ENCODE assay signal across 1 cellular context in genomic region chr20:46406200-46406985, GRCh38.
TF ChIP-seq lines count a peak whose summit lies in the region.

Gene ELMO2 (minus strand): TSS chr20:46406615. CDS start chr20:46394482, 12,133 bp downstream.

TF ChIP-seq in HepG2, 621 proteins besides CTCF, POLR2A, EP300 and RAD21 (continued from another document and continues in another):
- TF ChIP-seq ZFP36L2 (CRISPR knock-in tag; IDR thresholded peaks at IDR 0.05) (0 out of 2 replicates have a peak, but pooled peaks have one; percentile 33), SMYD3 (CRISPR knock-in tag; IDR thresholded peaks at IDR 0.05) (peak; percentile 79; the same call in 1 of the 2 replicates), BORCS8-MEF2B (CRISPR knock-in tag; IDR thresholded peaks at IDR 0.05) (peak; percentile 76; the same call in 1 of the 2 replicates), HDAC6 (IDR thresholded peaks at IDR 0.05; ENCODE audit: low read depth, low read length) (no peak), ZNF432 (CRISPR knock-in tag; IDR thresholded peaks at IDR 0.05; ENCODE audit: borderline replicate concordance) (no peak), ZNF710 (CRISPR knock-in tag; IDR thresholded peaks at IDR 0.05; ENCODE audit: borderline replicate concordance) (peak; percentile 61; the same call in 1 of the 2 replicates), ZNF879 (CRISPR knock-in tag; IDR thresholded peaks at IDR 0.05) (no peak), ZNF7 (CRISPR knock-in tag; IDR thresholded peaks at IDR 0.05) (no peak), CC2D1A (CRISPR knock-in tag; IDR thresholded peaks at IDR 0.05) (no peak), ZNF124 (CRISPR knock-in tag; IDR thresholded peaks at IDR 0.05) (peak; percentile 76; the same call in 1 of the 2 replicates), HNRNPL (IDR thresholded peaks at IDR 0.05; ENCODE audit: low read depth, low read length) (no peak), BCL6 (CRISPR knock-in tag; IDR thresholded peaks at IDR 0.05) (0 out of 2 replicates have a peak, but pooled peaks have one; percentile 31), ZBTB42 (CRISPR knock-in tag; IDR thresholded peaks at IDR 0.05) (peak; percentile 95; the same call in 1 of the 2 replicates), ZNF549 (CRISPR knock-in tag; IDR thresholded peaks at IDR 0.05) (no peak), E2F2 (CRISPR knock-in tag; IDR thresholded peaks at IDR 0.05; ENCODE audit: borderline replicate concordance) (0 out of 2 replicates have a peak, but pooled peaks have one; percentile 52), ZNF576 (CRISPR knock-in tag; IDR thresholded peaks at IDR 0.05) (no peak), NONO (IDR thresholded peaks at IDR 0.05) (no peak), NONO (CRISPR knock-in tag; conservative IDR thresholded peaks at IDR 0.05) (peak; percentile 73; the same call in 1 of the 2 replicates), ARNT (IDR thresholded peaks at IDR 0.05) (no peak), EHMT2 (IDR thresholded peaks at IDR 0.05; ENCODE audit: borderline replicate concordance, low read depth, low read length) (no peak; the same call in 1 of the 2 replicates), ATF5 (CRISPR knock-in tag; IDR thresholded peaks at IDR 0.05; ENCODE audit: low read depth) (peak; percentile 43; the same call in 1 of the 2 replicates), SRF (IDR thresholded peaks at IDR 0.05; ENCODE audit: low read depth, low read length) (no peak; the same call in 1 of the 2 replicates), ZNF546 (CRISPR knock-in tag; conservative IDR thresholded peaks at IDR 0.05) (peak; percentile 93), ZNF354B (CRISPR knock-in tag; IDR thresholded peaks at IDR 0.05) (0 out of 2 replicates have a peak, but pooled peaks have one; percentile 53), ZNF580 (CRISPR knock-in tag; IDR thresholded peaks at IDR 0.05; ENCODE audit: borderline replicate concordance, low read depth) (peak; percentile 47; the same call in 1 of the 2 replicates), ZNF17 (CRISPR knock-in tag; IDR thresholded peaks at IDR 0.05) (no peak), ZFAT (CRISPR knock-in tag; conservative IDR thresholded peaks at IDR 0.05) (peak; percentile 91; the same call in 1 of the 2 replicates), ZNF530 (CRISPR knock-in tag; IDR thresholded peaks at IDR 0.05; ENCODE audit: low read depth) (no peak), NFRKB (IDR thresholded peaks at IDR 0.05) (no peak), ZNF232 (CRISPR knock-in tag; IDR thresholded peaks at IDR 0.05; ENCODE audit: borderline replicate concordance) (peak; percentile 33; the same call in 1 of the 2 replicates), TRIM24 (CRISPR knock-in tag; IDR thresholded peaks at IDR 0.05) (no peak), HCFC1 (IDR thresholded peaks at IDR 0.05; ENCODE audit: low read depth, low read length) (peak; percentile 40; the same call in 1 of the 2 replicates), TP53 (CRISPR knock-in tag; conservative IDR thresholded peaks at IDR 0.05) (no peak; the same call in 1 of the 2 replicates), IKZF1 (IDR thresholded peaks at IDR 0.05) (no peak), FOXK2 (IDR thresholded peaks at IDR 0.05) (no peak), TBP (CRISPR knock-in tag; IDR thresholded peaks at IDR 0.05) (no peak), ZNF326 (CRISPR knock-in tag; IDR thresholded peaks at IDR 0.05; ENCODE audit: borderline replicate concordance) (no peak), KLF13 (CRISPR knock-in tag; IDR thresholded peaks at IDR 0.05) (0 out of 2 replicates have a peak, but pooled peaks have one; percentile 5)
- TF ChIP-seq, protein P1, sequence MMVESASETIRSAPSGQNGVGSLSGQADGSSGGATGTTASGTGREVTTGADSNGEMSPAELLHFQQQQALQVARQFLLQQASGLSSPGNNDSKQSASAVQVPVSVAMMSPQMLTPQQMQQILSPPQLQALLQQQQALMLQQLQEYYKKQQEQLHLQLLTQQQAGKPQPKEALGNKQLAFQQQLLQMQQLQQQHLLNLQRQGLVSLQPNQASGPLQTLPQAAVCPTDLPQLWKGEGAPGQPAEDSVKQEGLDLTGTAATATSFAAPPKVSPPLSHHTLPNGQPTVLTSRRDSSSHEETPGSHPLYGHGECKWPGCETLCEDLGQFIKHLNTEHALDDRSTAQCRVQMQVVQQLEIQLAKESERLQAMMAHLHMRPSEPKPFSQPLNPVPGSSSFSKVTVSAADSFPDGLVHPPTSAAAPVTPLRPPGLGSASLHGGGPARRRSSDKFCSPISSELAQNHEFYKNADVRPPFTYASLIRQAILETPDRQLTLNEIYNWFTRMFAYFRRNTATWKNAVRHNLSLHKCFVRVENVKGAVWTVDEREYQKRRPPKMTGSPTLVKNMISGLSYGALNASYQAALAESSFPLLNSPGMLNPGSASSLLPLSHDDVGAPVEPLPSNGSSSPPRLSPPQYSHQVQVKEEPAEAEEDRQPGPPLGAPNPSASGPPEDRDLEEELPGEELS (CRISPR knock-in tag; IDR thresholded peaks at IDR 0.05): peak; percentile 33; the same call in 1 of the 2 replicates
- TF ChIP-seq, protein P2, sequence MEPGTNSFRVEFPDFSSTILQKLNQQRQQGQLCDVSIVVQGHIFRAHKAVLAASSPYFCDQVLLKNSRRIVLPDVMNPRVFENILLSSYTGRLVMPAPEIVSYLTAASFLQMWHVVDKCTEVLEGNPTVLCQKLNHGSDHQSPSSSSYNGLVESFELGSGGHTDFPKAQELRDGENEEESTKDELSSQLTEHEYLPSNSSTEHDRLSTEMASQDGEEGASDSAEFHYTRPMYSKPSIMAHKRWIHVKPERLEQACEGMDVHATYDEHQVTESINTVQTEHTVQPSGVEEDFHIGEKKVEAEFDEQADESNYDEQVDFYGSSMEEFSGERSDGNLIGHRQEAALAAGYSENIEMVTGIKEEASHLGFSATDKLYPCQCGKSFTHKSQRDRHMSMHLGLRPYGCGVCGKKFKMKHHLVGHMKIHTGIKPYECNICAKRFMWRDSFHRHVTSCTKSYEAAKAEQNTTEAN (CRISPR knock-in tag; conservative IDR thresholded peaks at IDR 0.05): no peak; the same call in none of the 2 replicates
- TF ChIP-seq, protein P3, sequence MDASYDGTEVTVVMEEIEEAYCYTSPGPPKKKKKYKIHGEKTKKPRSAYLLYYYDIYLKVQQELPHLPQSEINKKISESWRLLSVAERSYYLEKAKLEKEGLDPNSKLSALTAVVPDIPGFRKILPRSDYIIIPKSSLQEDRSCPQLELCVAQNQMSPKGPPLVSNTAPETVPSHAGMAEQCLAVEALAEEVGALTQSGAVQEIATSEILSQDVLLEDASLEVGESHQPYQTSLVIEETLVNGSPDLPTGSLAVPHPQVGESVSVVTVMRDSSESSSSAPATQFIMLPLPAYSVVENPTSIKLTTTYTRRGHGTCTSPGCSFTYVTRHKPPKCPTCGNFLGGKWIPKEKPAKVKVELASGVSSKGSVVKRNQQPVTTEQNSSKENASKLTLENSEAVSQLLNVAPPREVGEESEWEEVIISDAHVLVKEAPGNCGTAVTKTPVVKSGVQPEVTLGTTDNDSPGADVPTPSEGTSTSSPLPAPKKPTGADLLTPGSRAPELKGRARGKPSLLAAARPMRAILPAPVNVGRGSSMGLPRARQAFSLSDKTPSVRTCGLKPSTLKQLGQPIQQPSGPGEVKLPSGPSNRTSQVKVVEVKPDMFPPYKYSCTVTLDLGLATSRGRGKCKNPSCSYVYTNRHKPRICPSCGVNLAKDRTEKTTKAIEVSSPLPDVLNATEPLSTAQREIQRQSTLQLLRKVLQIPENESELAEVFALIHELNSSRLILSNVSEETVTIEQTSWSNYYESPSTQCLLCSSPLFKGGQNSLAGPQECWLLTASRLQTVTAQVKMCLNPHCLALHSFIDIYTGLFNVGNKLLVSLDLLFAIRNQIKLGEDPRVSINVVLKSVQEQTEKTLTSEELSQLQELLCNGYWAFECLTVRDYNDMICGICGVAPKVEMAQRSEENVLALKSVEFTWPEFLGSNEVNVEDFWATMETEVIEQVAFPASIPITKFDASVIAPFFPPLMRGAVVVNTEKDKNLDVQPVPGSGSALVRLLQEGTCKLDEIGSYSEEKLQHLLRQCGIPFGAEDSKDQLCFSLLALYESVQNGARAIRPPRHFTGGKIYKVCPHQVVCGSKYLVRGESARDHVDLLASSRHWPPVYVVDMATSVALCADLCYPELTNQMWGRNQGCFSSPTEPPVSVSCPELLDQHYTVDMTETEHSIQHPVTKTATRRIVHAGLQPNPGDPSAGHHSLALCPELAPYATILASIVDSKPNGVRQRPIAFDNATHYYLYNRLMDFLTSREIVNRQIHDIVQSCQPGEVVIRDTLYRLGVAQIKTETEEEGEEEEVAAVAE (CRISPR knock-in tag; IDR thresholded peaks at IDR 0.05; ENCODE audit: borderline replicate concordance): no peak; the same call in 1 of the 2 replicates
- TF ChIP-seq, protein P4, sequence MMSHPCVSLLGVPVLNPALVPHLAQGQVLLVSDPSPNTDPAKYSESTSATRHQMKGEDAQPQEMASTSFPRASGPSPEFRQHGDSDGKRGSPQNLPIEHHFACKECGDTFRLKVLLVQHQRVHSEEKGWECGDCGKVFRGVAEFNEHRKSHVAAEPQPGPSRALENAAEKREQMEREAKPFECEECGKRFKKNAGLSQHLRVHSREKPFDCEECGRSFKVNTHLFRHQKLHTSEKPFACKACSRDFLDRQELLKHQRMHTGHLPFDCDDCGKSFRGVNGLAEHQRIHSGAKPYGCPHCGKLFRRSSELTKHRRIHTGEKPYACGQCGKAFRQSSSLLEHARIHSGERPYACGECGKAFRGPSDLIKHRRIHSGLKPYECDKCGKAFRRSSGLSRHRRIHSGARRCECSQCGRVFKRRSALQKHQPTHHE (CRISPR knock-in tag; IDR thresholded peaks at IDR 0.05; ENCODE audit: borderline replicate concordance): peak; percentile 67; the same call in 1 of the 2 replicates
- TF ChIP-seq, protein P5, sequence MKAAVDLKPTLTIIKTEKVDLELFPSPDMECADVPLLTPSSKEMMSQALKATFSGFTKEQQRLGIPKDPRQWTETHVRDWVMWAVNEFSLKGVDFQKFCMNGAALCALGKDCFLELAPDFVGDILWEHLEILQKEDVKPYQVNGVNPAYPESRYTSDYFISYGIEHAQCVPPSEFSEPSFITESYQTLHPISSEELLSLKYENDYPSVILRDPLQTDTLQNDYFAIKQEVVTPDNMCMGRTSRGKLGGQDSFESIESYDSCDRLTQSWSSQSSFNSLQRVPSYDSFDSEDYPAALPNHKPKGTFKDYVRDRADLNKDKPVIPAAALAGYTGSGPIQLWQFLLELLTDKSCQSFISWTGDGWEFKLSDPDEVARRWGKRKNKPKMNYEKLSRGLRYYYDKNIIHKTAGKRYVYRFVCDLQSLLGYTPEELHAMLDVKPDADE (CRISPR knock-in tag; IDR thresholded peaks at IDR 0.05): peak; percentile 78
- TF ChIP-seq, protein P6, sequence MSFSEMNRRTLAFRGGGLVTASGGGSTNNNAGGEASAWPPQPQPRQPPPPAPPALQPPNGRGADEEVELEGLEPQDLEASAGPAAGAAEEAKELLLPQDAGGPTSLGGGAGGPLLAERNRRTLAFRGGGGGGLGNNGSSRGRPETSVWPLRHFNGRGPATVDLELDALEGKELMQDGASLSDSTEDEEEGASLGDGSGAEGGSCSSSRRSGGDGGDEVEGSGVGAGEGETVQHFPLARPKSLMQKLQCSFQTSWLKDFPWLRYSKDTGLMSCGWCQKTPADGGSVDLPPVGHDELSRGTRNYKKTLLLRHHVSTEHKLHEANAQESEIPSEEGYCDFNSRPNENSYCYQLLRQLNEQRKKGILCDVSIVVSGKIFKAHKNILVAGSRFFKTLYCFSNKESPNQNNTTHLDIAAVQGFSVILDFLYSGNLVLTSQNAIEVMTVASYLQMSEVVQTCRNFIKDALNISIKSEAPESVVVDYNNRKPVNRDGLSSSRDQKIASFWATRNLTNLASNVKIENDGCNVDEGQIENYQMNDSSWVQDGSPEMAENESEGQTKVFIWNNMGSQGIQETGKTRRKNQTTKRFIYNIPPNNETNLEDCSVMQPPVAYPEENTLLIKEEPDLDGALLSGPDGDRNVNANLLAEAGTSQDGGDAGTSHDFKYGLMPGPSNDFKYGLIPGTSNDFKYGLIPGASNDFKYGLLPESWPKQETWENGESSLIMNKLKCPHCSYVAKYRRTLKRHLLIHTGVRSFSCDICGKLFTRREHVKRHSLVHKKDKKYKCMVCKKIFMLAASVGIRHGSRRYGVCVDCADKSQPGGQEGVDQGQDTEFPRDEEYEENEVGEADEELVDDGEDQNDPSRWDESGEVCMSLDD (CRISPR knock-in tag; IDR thresholded peaks at IDR 0.05; ENCODE audit: borderline replicate concordance): no peak; the same call in 1 of the 2 replicates
